In the genomic region with DNA sequence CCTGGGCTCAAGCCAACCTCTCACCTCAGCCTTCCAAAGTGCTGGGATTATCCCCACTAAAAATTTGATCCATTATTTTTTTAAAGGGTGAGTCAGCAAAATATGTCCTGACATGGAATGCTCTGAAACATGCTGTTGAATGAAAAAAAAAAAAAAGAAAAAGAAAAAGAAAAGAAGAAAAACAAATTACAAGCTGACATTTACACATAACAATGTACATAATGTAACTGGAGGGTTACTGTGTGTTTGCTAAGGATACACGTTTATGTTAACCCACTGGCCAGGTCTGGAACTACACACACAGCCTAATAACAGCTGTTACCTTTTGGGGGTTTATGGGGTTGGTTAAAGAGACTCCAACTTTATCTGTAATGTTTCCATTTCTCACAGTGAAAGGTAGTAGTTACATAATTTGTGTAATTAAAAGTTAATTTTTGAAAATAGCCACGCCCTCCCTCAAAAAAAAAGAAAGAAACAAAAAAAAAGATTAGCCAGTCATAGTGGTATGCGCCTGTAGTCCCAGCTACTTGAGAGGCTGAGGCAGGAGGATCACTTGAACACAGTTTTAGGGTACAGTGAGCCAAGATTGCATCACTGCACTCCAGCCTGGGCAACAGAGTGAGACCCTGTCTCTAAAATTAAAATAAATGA, we compare ENCODE assay signal across 10 cellular contexts. TPM values are rescaled to one million over a fixed set of nuclear protein-coding genes. Genes with fewer than 3 reads are reported as not detected.
DNase-seq lines count a peak whose midpoint lies in the region; ATAC-seq and TF ChIP-seq lines count a peak whose summit lies in the region.
"Had no signal": no experiment of that assay in that cellular context is flagged by ENCODE, and none has a peak within 500 bp of the region (broad histone marks: within the 10 kb centered on the region; RNA-seq: fewer than 3 reads in every experiment).

No MANE protein-coding gene starts in this region.

- no peaks in the 10 kb centered on the region for H4K20me1 ChIP-seq in Karpas-422 (ENCODE audit: insufficient read depth, low read depth, low read length)

- H3K27ac ChIP-seq in Karpas-422 (ENCODE audit: low read length) (no peak overlapping the region), upper lobe of left lung (no peak overlapping the region), substantia nigra (ENCODE audit: low read depth, low read length, poor library complexity, severe bottlenecking) (no peak overlapping the region)

- H3K4me2 ChIP-seq in Karpas-422 (ENCODE audit: low read depth, low read length, poor library complexity, severe bottlenecking) = no peak overlapping the region

- no peaks in the 10 kb centered on the region for H3K36me3 Mint-ChIP-seq in naive B cell
- H3K36me3 Mint-ChIP-seq: brain had no signal

- ATAC-seq in naive B cell (ENCODE audit: low read depth in 2 of 2) = peak; percentile 50 to 58
- no peak for ATAC-seq in upper lobe of left lung (ENCODE audit: low FRiP score in 2 of 2)

- H3K27me3 Mint-ChIP-seq in naive B cell = peaks cover 6 to 15% (median 10%) of the 10 kb centered on the region in 3 donors

- H3K36me3 ChIP-seq in Karpas-422 (ENCODE audit: insufficient read depth, low read length) (no peaks in the 10 kb centered on the region), upper lobe of left lung (no peaks in the 10 kb centered on the region)

- no peaks in the 10 kb centered on the region for H3K9me3 ChIP-seq in Karpas-422 (ENCODE audit: low read length)
- no peaks in the 10 kb centered on the region for H3K9me3 ChIP-seq in upper lobe of left lung

- TF ChIP-seq EP300 in upper lobe of left lung (IDR thresholded peaks at IDR 0.05) = no peak

- 57 to 65% methylated on average over 3 of the region's 3 CpGs for WGBS in upper lobe of left lung, 2 donors

- no peaks in the 10 kb centered on the region for H3K79me2 ChIP-seq in Karpas-422 (ENCODE audit: low read length)

- no peaks in the 10 kb centered on the region for H3K27me3 ChIP-seq in Karpas-422 (ENCODE audit: low read length)
- no peaks in the 10 kb centered on the region for H3K27me3 ChIP-seq in upper lobe of left lung

- peak; percentile 50 for DNase-seq in ELR (ENCODE audit: low read depth)
- DNase-seq in Karpas-422 = peak; percentile 44
- peak; percentile 27 to 52 for DNase-seq in cardiac fibroblast (ENCODE audit: low read depth in 2 of 2)
- DNase-seq in naive B cell = no peak
- no peak for DNase-seq in upper lobe of left lung
- no peak for DNase-seq in OCI-M1 (lab: John Stamatoyannopoulos, UW)
- DNase-seq in substantia nigra (lab: John Stamatoyannopoulos, UW) = no peak
- no peak for DNase-seq in NCI-H2196 (lab: John Stamatoyannopoulos, UW; ENCODE audit: unreplicated experiment)
- DNase-seq: stimulated activated naive CD4-positive, alpha-beta T cell treated with Interleukin-2 at 50 U/mL for 16 hours had no signal

- no peak overlapping the region for H3K4me3 Mint-ChIP-seq in naive B cell
- H3K4me3 Mint-ChIP-seq: brain had no signal

- no peak for TF ChIP-seq POLR2A in upper lobe of left lung (IDR thresholded peaks at IDR 0.05)

- H3K4me1 ChIP-seq in Karpas-422 (ENCODE audit: low read length) (no peaks in the 10 kb centered on the region), upper lobe of left lung (peaks cover 11 to 18% (median 14%) of the 10 kb centered on the region in 4 donors)

- no peak overlapping the region for H3K4me3 ChIP-seq in Karpas-422 (ENCODE audit: low read length)
- H3K4me3 ChIP-seq in cardiac fibroblast (replicated peaks in 1 of 2; ENCODE audit: low read depth in 2 of 2, low read length in 2 of 2) = no peak overlapping the region
- no peak overlapping the region for H3K4me3 ChIP-seq in upper lobe of left lung

- no peaks in the 10 kb centered on the region for H3K9me2 ChIP-seq in Karpas-422 (replicated peaks; ENCODE audit: insufficient read depth, low read length)

- H3K9ac ChIP-seq in Karpas-422 (ENCODE audit: low read length) = no peak overlapping the region

- H2AFZ ChIP-seq in Karpas-422 (ENCODE audit: low read length) = no peak overlapping the region

- no peak overlapping the region for H3K27ac Mint-ChIP-seq in naive B cell
- H3K27ac Mint-ChIP-seq: brain had no signal

- peaks cover 0 to 4% (median 3%) of the 10 kb centered on the region in 3 donors for H3K4me1 Mint-ChIP-seq in naive B cell
- H3K4me1 Mint-ChIP-seq: brain had no signal

- TF ChIP-seq CTCF in cardiac fibroblast (IDR thresholded peaks at IDR 0.05; ENCODE audit: low read depth, low read length) = peak; percentile 55
- peak in 3 of 6 experiments; percentile 12 to 32 (median 30) for TF ChIP-seq CTCF in upper lobe of left lung (IDR thresholded peaks at IDR 0.05)

- H3K9me3 Mint-ChIP-seq in naive B cell = no peaks in the 10 kb centered on the region
- H3K9me3 Mint-ChIP-seq: brain had no signal

RNA-seq across cellular contexts. Expression of gene MESP2, which starts 3.1 kb away (rescaled TPM):
- total RNA-seq in Karpas-422 (2014; rRNA removed; shearing (Covaris generic); ENCODE audit: low replicate concordance) = not detected in 2 replicates
- polyA plus RNA-seq in naive B cell (ENCODE audit: low read depth in 6 of 6) = not detected
- under 1 TPM in 1 of 6 donors, not detected in 5; 0.26 TPM for total RNA-seq in upper lobe of left lung

RNA-seq across cellular contexts. Expression of gene MESP1, which starts 22.0 kb away (rescaled TPM):
- total RNA-seq in Karpas-422 (2014; rRNA removed; shearing (Covaris generic); ENCODE audit: low replicate concordance) = 0.14 TPM in 1 of 2 replicates, not detected in the other
- polyA plus RNA-seq in naive B cell (ENCODE audit: low read depth in 6 of 6) = under 1 TPM in 4 of 6 donors, not detected in 2; 0.28 to 0.71 (median 0.50) TPM
- total RNA-seq in upper lobe of left lung = 1 to 10 TPM in 5 of 6 donors, under 1 TPM in 1; 0.49 to 3.5 (median 1.7) TPM

RNA-seq across cellular contexts. Expression of gene ANPEP, which starts 41.6 kb away (rescaled TPM):
- 0.58 TPM in 1 of 2 replicates, not detected in the other for total RNA-seq in Karpas-422 (2014; rRNA removed; shearing (Covaris generic); ENCODE audit: low replicate concordance)
- under 1 TPM in 5 of 6 donors, not detected in 1; 0.13 to 0.62 (median 0.28) TPM for polyA plus RNA-seq in naive B cell (ENCODE audit: low read depth in 6 of 6)
- 100 to 1,000 TPM in 3 of 6 donors, 10 to 100 TPM in 3; 52.7 to 201 (median 98.9) TPM for total RNA-seq in upper lobe of left lung

Comparison
In these comparisons a context has a peak if more than half of its experiments do, and no peak if none do; other contexts are left out.
1. DNase-seq: peak in ELR (single experiment), Karpas-422 (single experiment) and cardiac fibroblast (2 of 2); none in naive B cell (single experiment), upper lobe of left lung (0 of 2), OCI-M1 (single experiment), substantia nigra (0 of 49) and NCI-H2196 (single experiment).
2. ATAC-seq: peak in naive B cell (2 of 2); none in upper lobe of left lung (0 of 2).
3. RNA of gene ANPEP, which starts 41.6 kb away (total RNA-seq): 52.7 to 201 TPM in upper lobe of left lung; 0.58 TPM in Karpas-422; every median in the first group is over 10 times any median in the second.